Comparison of ENCODE assay signal across 21 cellular contexts in the genomic region with DNA sequence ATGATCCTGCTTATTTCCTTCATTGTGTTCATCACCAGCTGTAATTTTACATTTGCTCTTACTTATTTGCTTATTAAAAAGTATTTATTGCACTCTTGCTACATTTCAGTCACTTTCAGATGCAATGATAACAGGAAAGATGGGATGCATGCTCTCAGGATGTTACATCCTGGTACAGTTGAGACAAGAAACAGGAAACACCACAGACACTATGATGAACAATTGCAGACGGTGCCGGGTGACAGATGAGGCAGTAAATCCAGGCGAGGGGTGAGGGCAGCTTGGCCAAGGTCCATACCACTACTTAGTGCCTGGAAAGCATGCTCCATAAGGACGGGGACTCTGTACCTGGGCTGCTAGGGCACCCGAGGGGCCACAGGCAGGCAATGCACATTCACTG.
DNase-seq lines count a peak whose midpoint lies in the region; TF ChIP-seq lines count a peak whose summit lies in the region.
"Had no signal": no experiment of that assay in that cellular context is flagged by ENCODE, and none has a peak within 500 bp of the region (broad histone marks: within the 10 kb centered on the region; RNA-seq: fewer than 3 reads in every experiment).

No MANE protein-coding gene starts in this region.

- 12% methylated on average over 5 of the region's 5 CpGs for WGBS in prostate gland

- TF ChIP-seq CTCF in AG10803 (conservative IDR thresholded peaks at IDR 0.05; ENCODE audit: low read length) (no peak), mesothelial cell of epicardium (IDR thresholded peaks at IDR 0.05; ENCODE audit: unreplicated experiment) (no peak), prostate gland (IDR thresholded peaks at IDR 0.05) (no peak), CD14-positive monocyte (IDR thresholded peaks at IDR 0.05) (no peak)

- no peak overlapping the region for H3K4me3 ChIP-seq in AG10803 (ENCODE audit: low read length)
- H3K4me3 ChIP-seq in prostate gland = no peak overlapping the region
- H3K4me3 ChIP-seq: PC-9, skin epidermis, vagina had no signal

- H3K4me1 Mint-ChIP-seq in mesothelial cell of epicardium = peaks cover 56% of the 10 kb centered on the region
- peaks cover 30% of the 10 kb centered on the region for H3K4me1 Mint-ChIP-seq in CD14-positive monocyte

- no peak for TF ChIP-seq POLR2A in prostate gland (IDR thresholded peaks at IDR 0.05)

- H3K27ac Mint-ChIP-seq in mesothelial cell of epicardium = peak overlapping the region; percentile 77
- no peak overlapping the region for H3K27ac Mint-ChIP-seq in CD14-positive monocyte
- H3K27ac Mint-ChIP-seq: dendritic cell treated with granulocyte-macrophage colony-stimulating factor and Interleukin-4, amounts not matched to agents 40 ng/mL and 50 ng/mL, for 4 days; stimulated activated naive B cell treated with anti-CD40 and anti-IgM and Interleukin-4, amounts not matched to agents 10 μg/mL and 1 μg/mL and 100 μg/mL, for 72 hours had no signal

- no peaks in the 10 kb centered on the region for H3K9me3 ChIP-seq in prostate gland
- H3K9me3 ChIP-seq: vagina had no signal

- peak; percentile 3 for DNase-seq in AG10803 (ENCODE audit: low read depth)
- DNase-seq in NCI-H1092 treated with DMSO at 0.1 percent for 48 hours (lab: John Stamatoyannopoulos, UW) = peak; percentile 42
- DNase-seq in amniotic epithelial cell (ENCODE audit: low read depth) = peak; percentile 91
- no peak for DNase-seq in mesothelial cell of epicardium (ENCODE audit: low spot score in 2 of 2, unreplicated experiment in 2 of 2)
- DNase-seq in prostate gland (ENCODE audit: low spot score) = no peak
- no peak for DNase-seq in CD14-positive monocyte (ENCODE audit: low spot score)
- no peak for DNase-seq in stimulated activated CD4-positive, alpha-beta T cell treated with anti-CD3 and anti-CD28 coated beads, Interleukin-2, amount 100 ng/mL, for 24 hours
- DNase-seq in superior temporal gyrus (ENCODE audit: extremely low spot score) = no peak
- DNase-seq: activated CD4-positive, CD25-positive, alpha-beta regulatory T cell; activated gamma-delta T cell; erythroblast; head of caudate nucleus; KG1; kidney; NCI-H1048; NCI-H446; PC-9; stimulated activated naive B cell treated with anti-CD40 and anti-IgM and Interleukin-4, amounts not matched to agents 10 μg/mL and 1 μg/mL and 100 μg/mL, for 72 hours had no signal

- H3K36me3 ChIP-seq in prostate gland = no peaks in the 10 kb centered on the region
- H3K36me3 ChIP-seq: vagina had no signal

- intact Hi-C loops in prostate gland (cut with DNase I) (no loop called here), CD14-positive monocyte (cut with micrococcal nuclease) (no loop called here)

- no peaks in the 10 kb centered on the region for H3K36me3 Mint-ChIP-seq in mesothelial cell of epicardium
- peaks cover 2 to 6% of the 10 kb centered on the region in 2 donors for H3K36me3 Mint-ChIP-seq in CD14-positive monocyte
- H3K36me3 Mint-ChIP-seq: stimulated activated naive B cell treated with anti-CD40 and anti-IgM and Interleukin-4, amounts not matched to agents 10 μg/mL and 1 μg/mL and 100 μg/mL, for 72 hours had no signal

- no peak overlapping the region for H3K4me3 Mint-ChIP-seq in mesothelial cell of epicardium
- H3K4me3 Mint-ChIP-seq in CD14-positive monocyte = no peak overlapping the region
- H3K4me3 Mint-ChIP-seq: dendritic cell treated with granulocyte-macrophage colony-stimulating factor and Interleukin-4, amounts not matched to agents 40 ng/mL and 50 ng/mL, for 4 days; stimulated activated naive B cell treated with anti-CD40 and anti-IgM and Interleukin-4, amounts not matched to agents 10 μg/mL and 1 μg/mL and 100 μg/mL, for 72 hours had no signal

- H3K27me3 Mint-ChIP-seq in mesothelial cell of epicardium (ENCODE audit: low read depth) = no peaks in the 10 kb centered on the region
- peaks cover 0 to 2% (median 0%) of the 10 kb centered on the region in 3 donors for H3K27me3 Mint-ChIP-seq in CD14-positive monocyte (ENCODE audit: low read depth in 3 of 3)
- H3K27me3 Mint-ChIP-seq: stimulated activated naive B cell treated with anti-CD40 and anti-IgM and Interleukin-4, amounts not matched to agents 10 μg/mL and 1 μg/mL and 100 μg/mL, for 72 hours had no signal

- no peaks in the 10 kb centered on the region for H3K27me3 ChIP-seq in prostate gland (replicated peaks; ENCODE audit: insufficient read depth)
- H3K27me3 ChIP-seq: vagina had no signal

- H3K27ac ChIP-seq in prostate gland = peak overlapping the region in 1 of 2 donors; percentile 29
- H3K27ac ChIP-seq: PC-9, skin epidermis, vagina had no signal

- H3K4me1 ChIP-seq in prostate gland (replicated peaks) = peaks cover 13% of the 10 kb centered on the region

- peaks cover under 1% of the 10 kb centered on the region for H3K9me3 Mint-ChIP-seq in mesothelial cell of epicardium
- H3K9me3 Mint-ChIP-seq in CD14-positive monocyte = peaks cover under 1 to 7% (median 4%) of the 10 kb centered on the region in 7 donors

Comparison
In these comparisons a context has a peak if more than half of its experiments do, and no peak if none do; other contexts are left out.
1. DNase-seq: peak in AG10803 (single experiment), NCI-H1092 treated with DMSO at 0.1 percent for 48 hours (single experiment) and amniotic epithelial cell (single experiment); none in mesothelial cell of epicardium (0 of 2), prostate gland (single experiment), CD14-positive monocyte (single experiment), stimulated activated CD4-positive, alpha-beta T cell treated with anti-CD3 and anti-CD28 coated beads, Interleukin-2, amount 100 ng/mL, for 24 hours (0 of 2) and superior temporal gyrus (single experiment).